18 cellular contexts compared by ENCODE assay signal in the genomic region with DNA sequence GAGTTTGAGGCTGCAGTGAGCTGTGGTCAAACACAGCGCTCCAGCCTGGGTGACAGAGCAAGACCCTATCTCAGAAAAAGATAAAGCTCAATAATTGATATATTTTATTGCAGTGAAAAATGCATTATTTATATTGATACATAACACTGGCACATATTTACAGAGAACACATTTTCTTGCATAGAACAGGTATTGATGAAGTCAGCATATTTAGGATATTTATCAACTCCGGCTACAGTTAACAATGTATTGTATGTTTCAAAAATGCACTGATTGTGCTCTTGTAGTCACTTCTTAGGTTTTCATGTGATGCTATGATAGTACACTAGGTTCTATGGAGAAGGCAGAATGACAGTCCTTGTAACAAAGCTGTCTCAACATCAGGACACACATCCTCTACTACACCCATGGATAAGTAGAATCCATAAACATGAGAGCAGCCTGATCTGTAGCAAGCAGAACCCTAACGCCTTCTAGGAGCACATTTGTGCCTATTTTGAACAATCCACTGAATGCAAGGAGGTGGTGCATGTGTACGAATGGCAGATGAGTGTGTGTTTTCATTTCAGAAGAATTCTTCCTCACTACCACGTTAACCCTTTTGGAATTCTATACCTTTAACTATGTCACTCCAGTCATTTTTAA.
"Had no signal": no experiment of that assay in that cellular context is flagged by ENCODE, and none has a peak within 500 bp of the region (broad histone marks: within the 10 kb centered on the region; RNA-seq: fewer than 3 reads in every experiment).

No MANE protein-coding gene starts in this region.

- H3K4me3 Mint-ChIP-seq: naive B cell, nephron had no signal

- H3K4me2 ChIP-seq: hepatocyte had no signal

- H3K27me3 ChIP-seq: hepatocyte, right atrium auricular region, stomach had no signal

- H3K9me3 ChIP-seq: right atrium auricular region had no signal

- H3K4me1 Mint-ChIP-seq: naive B cell, nephron had no signal

- H3K4me3 ChIP-seq: hepatocyte, right atrium auricular region, stomach had no signal

- DNase-seq: dermis blood vessel endothelial cell; effector CD4-positive, alpha-beta T cell; head of caudate nucleus; left colon; left ventricle myocardium superior; mesendoderm; naive B cell; posterior cingulate gyrus; small intestine; stimulated activated CD4-positive, alpha-beta T cell treated with anti-CD3 and anti-CD28 coated beads, Interleukin-12 subunit alpha, Interleukin-12 subunit beta, amount 100 ng/mL, for 4 hours; stimulated activated naive CD4-positive, alpha-beta T cell; stomach; trophoblast cell had no signal

- H3K27ac Mint-ChIP-seq: naive B cell, nephron had no signal

- H3K27ac ChIP-seq: hepatocyte, right atrium auricular region, stomach had no signal

- FAIRE-seq: colon, small intestine, urothelium cell line had no signal

- H3K4me1 ChIP-seq: right atrium auricular region, stomach had no signal

- H3K36me3 Mint-ChIP-seq: naive B cell had no signal

- H3K36me3 ChIP-seq: right atrium auricular region, stomach had no signal

- H3K79me2 ChIP-seq: hepatocyte had no signal

- ATAC-seq: left colon, left ventricle myocardium superior had no signal

- H2AFZ ChIP-seq: hepatocyte had no signal
